Comparison of ENCODE assay signal across 26 cellular contexts in the genomic region with DNA sequence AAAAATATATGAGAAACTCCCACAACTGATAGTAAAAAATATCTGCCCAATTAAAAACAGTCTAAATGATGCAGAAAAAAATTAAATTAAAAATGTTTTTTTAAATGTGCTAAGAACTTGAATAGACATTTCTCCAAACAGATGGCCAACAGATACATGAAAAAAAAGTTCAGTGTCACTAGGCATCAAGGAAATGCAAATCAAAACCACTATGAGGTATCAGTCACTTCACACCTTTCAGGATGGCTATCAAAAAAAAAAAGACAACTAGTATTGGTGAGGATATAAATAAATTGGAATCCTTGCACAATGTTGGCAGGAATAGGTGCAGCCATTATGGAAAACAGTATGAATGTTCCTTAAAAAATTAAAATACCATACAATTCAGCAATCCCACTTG. TPM values are rescaled to one million over a fixed set of nuclear protein-coding genes. Genes with fewer than 3 reads are reported as not detected.
A peak's percentile ranks its signal among the peaks of the same experiment; 100 is the strongest.
DNase-seq lines count a peak whose midpoint lies in the region; ATAC-seq, FAIRE-seq and TF ChIP-seq lines count a peak whose summit lies in the region.
"Had no signal": no experiment of that assay in that cellular context is flagged by ENCODE, and none has a peak within 500 bp of the region (broad histone marks: within the 10 kb centered on the region; RNA-seq: fewer than 3 reads in every experiment).

No MANE protein-coding gene starts in this region.

- no peak for FAIRE-seq in HepG2 (lab: Jason Lieb, UNC)
- FAIRE-seq: colon, G401.6, GM12891, TTC549 had no signal

- H3K9me3 ChIP-seq in HepG2 (ENCODE audit: low read length): no peaks in the 10 kb centered on the region
- no peaks in the 10 kb centered on the region for H3K9me3 ChIP-seq in right lobe of liver
- H3K9me3 ChIP-seq in breast epithelium: no peaks in the 10 kb centered on the region
- H3K9me3 ChIP-seq: BE2C, left lung, mucosa of descending colon, neutrophil, upper lobe of left lung had no signal

- H3K4me1 ChIP-seq in HepG2 (ENCODE audit: insufficient read depth, low read length) (0 out of 2 replicates have a peak, but pooled peaks cover 5% of the 10 kb centered on the region), right lobe of liver (no peaks in the 10 kb centered on the region), breast epithelium (no peaks in the 10 kb centered on the region)
- H3K4me1 ChIP-seq: upper lobe of left lung had no signal

- no peak for DNase-seq in HepG2 (ENCODE audit: low spot score)
- no peak for DNase-seq in right lobe of liver
- DNase-seq in breast epithelium (ENCODE audit: low spot score in 2 of 2): no peak
- DNase-seq in RKO (ENCODE audit: low spot score): no peak
- DNase-seq: activated CD4-positive, alpha-beta T cell treated with anti-CD3 and anti-CD28 coated beads, Interleukin-2, amount 10 ng/mL, durations not matched to agents 24 days and 14 days; BE2C; H9; KBM-7; left lung; mucosa of descending colon; NCI-H1105; NCI-H2171; NCI-H774; retina; stimulated activated naive CD8-positive, alpha-beta T cell treated with anti-CD3 and anti-CD28 coated beads, Interleukin-15, Interleukin-2, amounts not matched to agents 100 U/mL and 50 U/mL, for 24 hours; upper lobe of left lung had no signal

- POLR2A ChIA-PET in HepG2 (lab: Yijun Ruan, JAX): interaction anchor here (2.2 kb wide), 1 partner anchor 16 kb away, joined by 6 read pairs; a partner anchor contains a TSS

- no peak for TF ChIP-seq POLR2A in HepG2 (IDR thresholded peaks at IDR 0.05; ENCODE audit: insufficient read depth in 1 of 2, low read depth in 2 of 2, low read length in 2 of 2)
- no peak for TF ChIP-seq POLR2A in right lobe of liver (IDR thresholded peaks at IDR 0.05)
- no peak for TF ChIP-seq POLR2A in breast epithelium (IDR thresholded peaks at IDR 0.05)

- H3K27me3 ChIP-seq in HepG2 (ENCODE audit: control insufficient read depth in 1 of 2, insufficient read depth in 2 of 2, low read length in 2 of 2) (no peaks in the 10 kb centered on the region), right lobe of liver (no peaks in the 10 kb centered on the region), breast epithelium (no peaks in the 10 kb centered on the region)
- H3K27me3 ChIP-seq: BE2C, left lung, neutrophil, upper lobe of left lung had no signal

- H3K27ac ChIP-seq in HepG2 (ENCODE audit: extremely low read length, insufficient read depth, low read length) (no peak overlapping the region), right lobe of liver (no peak overlapping the region), breast epithelium (no peak overlapping the region)
- H3K27ac ChIP-seq: 22Rv1, left lung, neutrophil, upper lobe of left lung had no signal

- no peak overlapping the region for H3K9ac ChIP-seq in HepG2 (ENCODE audit: insufficient read depth, low read depth, low read length)

- CTCF ChIA-PET in HepG2 (lab: Yijun Ruan, JAX; ENCODE audit: low intra/inter-chr PET ratio, low total read pairs): no interaction called here

- no peak for TF ChIP-seq EP300 in HepG2 (IDR thresholded peaks at IDR 0.05; ENCODE audit: low read depth in 2 of 2, low read length in 2 of 2)
- no peak for TF ChIP-seq EP300 in HepG2 (CRISPR knock-in tag; IDR thresholded peaks at IDR 0.05; ENCODE audit: borderline replicate concordance)

- intact Hi-C loops in HepG2 (cut with micrococcal nuclease; ENCODE audit: unreplicated experiment): no loop called here
- intact Hi-C loops in right lobe of liver (cut with DNase I): no loop called here
- intact Hi-C loops in breast epithelium (cut with DNase I; ENCODE audit: low total_unique reads): no loop called here

- no peak overlapping the region for H2AFZ ChIP-seq in HepG2 (ENCODE audit: low read length)

- H3K79me2 ChIP-seq in HepG2 (ENCODE audit: insufficient read depth, low read length): peaks cover 3% of the 10 kb centered on the region

- ATAC-seq in HepG2 (no peak), right lobe of liver (no peak), GM21825 (IDR thresholded peaks at IDR 0.05; ENCODE audit: unreplicated experiment) (peak; percentile 61), HG03354 (IDR thresholded peaks at IDR 0.05; ENCODE audit: poor library complexity, severe bottlenecking, unreplicated experiment) (peak; percentile 76), GM18519 (IDR thresholded peaks at IDR 0.05; ENCODE audit: low FRiP score, unreplicated experiment) (no peak), HG02763 (IDR thresholded peaks at IDR 0.05; ENCODE audit: unreplicated experiment) (no peak)
- ATAC-seq: left lung, mucosa of descending colon had no signal

- TF ChIP-seq RAD21 in HepG2 (CRISPR knock-in tag; IDR thresholded peaks at IDR 0.05): no peak

- no peaks in the 10 kb centered on the region for H4K20me1 ChIP-seq in HepG2 (ENCODE audit: insufficient read depth, low read length)

- in situ Hi-C loops in HepG2 (cut with HindIII; ENCODE audit: extremely low pct_ligation_motif_present, low pct_unique_long_range_greater_than_20kb): no loop called here

- BruUV-seq in HepG2 (replicated peaks; lab: Mats Ljungman, UMichigan): TSS peak; percentile 35

- H3K4me3 ChIP-seq in HepG2 (replicated peaks in 1 of 3; ENCODE audit: insufficient read depth in 1 of 3, low read depth in 2 of 3, low read length in 3 of 3) (no peak overlapping the region), right lobe of liver (no peak overlapping the region), breast epithelium (no peak overlapping the region)
- H3K4me3 ChIP-seq: left lung, mucosa of descending colon, upper lobe of left lung had no signal

- TF ChIP-seq CTCF in HepG2 (CRISPR knock-in tag; IDR thresholded peaks at IDR 0.05): no peak
- TF ChIP-seq CTCF in right lobe of liver (IDR thresholded peaks at IDR 0.05): no peak
- no peak for TF ChIP-seq CTCF in breast epithelium (IDR thresholded peaks at IDR 0.05)

- H3K36me3 ChIP-seq in HepG2 (replicated peaks in 1 of 2; ENCODE audit: control insufficient read depth in 1 of 2, insufficient read depth in 2 of 2, low read length in 2 of 2) (peaks cover 5 to 54% of the 10 kb centered on the region in 2 experiments), right lobe of liver (peaks cover 0 to 23% (median 5%) of the 10 kb centered on the region in 4 donors), breast epithelium (peaks cover 3% of the 10 kb centered on the region)

- H3K4me2 ChIP-seq in HepG2 (ENCODE audit: low read depth, low read length): no peak overlapping the region

RNA-seq across cellular contexts. Expression of a gene that starts 16.6 kb away (rescaled TPM):
- total RNA-seq in HepG2 (2016; rRNA removed; fragmentation: Illumina TruSeq; extraction: Trizol) (30.4 and 33.3 TPM in 2 replicates), right lobe of liver (10 to 100 TPM in 5 of 6 experiments, 1 to 10 TPM in 1; 9.6 to 16.3 (median 12.1) TPM), breast epithelium (10 to 100 TPM; 32.6 to 53.9 (median 45.9) TPM)
- total RNA-seq in HepG2 (2016; cell fraction: cytosol; rRNA removed; fragmentation: Illumina TruSeq; extraction: Trizol; ENCODE audit: low read depth): 20.6 and 21.5 TPM in 2 replicates
- total RNA-seq in HepG2 (2016; cell fraction: insoluble cytoplasmic fraction; rRNA removed; fragmentation: Illumina TruSeq; extraction: Trizol): 31.8 and 34.8 TPM in 2 replicates
- 24.7 and 24.8 TPM in 2 replicates for total RNA-seq in HepG2 (2016; cell fraction: membrane; rRNA removed; fragmentation: Illumina TruSeq; extraction: Trizol)
- 35.3 and 43.2 TPM in 2 replicates for total RNA-seq in HepG2 (2016; cell fraction: nucleus; rRNA removed; fragmentation: Illumina TruSeq; extraction: Trizol)
- polyA plus RNA-seq in HepG2 (2011; rRNA removed): 17.5 and 20.6 TPM in 2 replicates
- polyA plus RNA-seq in HepG2 (2011; cell fraction: cytosol; rRNA removed): 9.6 and 12.2 TPM in 2 replicates
- polyA plus RNA-seq in HepG2 (2011; cell fraction: nucleus; rRNA removed): 23.3 and 27.2 TPM in 2 replicates
- polyA plus RNA-seq in HepG2 (2012): 15.7 and 18.4 TPM in 2 replicates
- polyA plus RNA-seq in HepG2 (2016; cell fraction: cytosol; fragmentation: Illumina TruSeq; extraction: Trizol; ENCODE audit: low read depth): 5.8 and 7.5 TPM in 2 replicates
- polyA plus RNA-seq in HepG2 (2016; cell fraction: insoluble cytoplasmic fraction; fragmentation: Illumina TruSeq; extraction: Trizol; ENCODE audit: low read depth): 41.5 and 42.5 TPM in 2 replicates
- polyA plus RNA-seq in HepG2 (2016; cell fraction: membrane; fragmentation: Illumina TruSeq; extraction: Trizol; ENCODE audit: low read depth): 14.9 and 15.7 TPM in 2 replicates
- polyA plus RNA-seq in HepG2 (2016; cell fraction: nucleus; fragmentation: Illumina TruSeq; extraction: Trizol; ENCODE audit: insufficient read depth, low read depth): 48.4 and 55.5 TPM in 2 replicates
- polyA minus RNA-seq in HepG2 (2011; rRNA and poly(A)+ RNA removed; ENCODE audit: low replicate concordance): 16.7 and 49.5 TPM in 2 replicates
- polyA minus RNA-seq in HepG2 (2011; cell fraction: cytosol; rRNA and poly(A)+ RNA removed): 13.2 and 14.4 TPM in 2 replicates
- polyA minus RNA-seq in HepG2 (2011; cell fraction: nucleus; rRNA and poly(A)+ RNA removed): 62.0 and 70.7 TPM in 2 replicates

RNA-seq across cellular contexts. Expression of a gene that starts 54.7 kb away (rescaled TPM):
- total RNA-seq in HepG2 (2016; rRNA removed; fragmentation: Illumina TruSeq; extraction: Trizol) (0.21 TPM in 1 of 2 replicates, not detected in the other), right lobe of liver (under 1 TPM in 4 of 6 experiments, not detected in 2; 0.06 to 0.55 (median 0.12) TPM), breast epithelium (under 1 TPM; 0.29 to 0.48 (median 0.33) TPM)
- not detected in 2 replicates for total RNA-seq in HepG2 (2016; cell fraction: cytosol; rRNA removed; fragmentation: Illumina TruSeq; extraction: Trizol; ENCODE audit: low read depth)
- not detected in 2 replicates for total RNA-seq in HepG2 (2016; cell fraction: insoluble cytoplasmic fraction; rRNA removed; fragmentation: Illumina TruSeq; extraction: Trizol)
- total RNA-seq in HepG2 (2016; cell fraction: membrane; rRNA removed; fragmentation: Illumina TruSeq; extraction: Trizol): not detected in 2 replicates
- not detected in 2 replicates for total RNA-seq in HepG2 (2016; cell fraction: nucleus; rRNA removed; fragmentation: Illumina TruSeq; extraction: Trizol)
- 0.04 TPM in 1 of 2 replicates, not detected in the other for polyA plus RNA-seq in HepG2 (2011; rRNA removed)
- polyA plus RNA-seq in HepG2 (2011; cell fraction: cytosol; rRNA removed): 0.01 TPM in 1 of 2 replicates, not detected in the other
- polyA plus RNA-seq in HepG2 (2011; cell fraction: nucleus; rRNA removed): 0.12 TPM in 1 of 2 replicates, not detected in the other
- polyA plus RNA-seq in HepG2 (2012): not detected in 2 replicates
- not detected in 2 replicates for polyA plus RNA-seq in HepG2 (2016; cell fraction: cytosol; fragmentation: Illumina TruSeq; extraction: Trizol; ENCODE audit: low read depth)
- polyA plus RNA-seq in HepG2 (2016; cell fraction: insoluble cytoplasmic fraction; fragmentation: Illumina TruSeq; extraction: Trizol; ENCODE audit: low read depth): not detected in 2 replicates
- polyA plus RNA-seq in HepG2 (2016; cell fraction: membrane; fragmentation: Illumina TruSeq; extraction: Trizol; ENCODE audit: low read depth): not detected in 2 replicates
- polyA plus RNA-seq in HepG2 (2016; cell fraction: nucleus; fragmentation: Illumina TruSeq; extraction: Trizol; ENCODE audit: insufficient read depth, low read depth): not detected in 2 replicates
- 0.08 and 0.30 TPM in 2 replicates for polyA minus RNA-seq in HepG2 (2011; rRNA and poly(A)+ RNA removed; ENCODE audit: low replicate concordance)
- not detected in 2 replicates for polyA minus RNA-seq in HepG2 (2011; cell fraction: cytosol; rRNA and poly(A)+ RNA removed)
- polyA minus RNA-seq in HepG2 (2011; cell fraction: nucleus; rRNA and poly(A)+ RNA removed): 0.37 and 0.39 TPM in 2 replicates

Comparison
In these comparisons a context has a peak if more than half of its experiments do, and no peak if none do; other contexts are left out.
1. ATAC-seq: peak in GM21825 (single experiment) and HG03354 (single experiment); none in HepG2 (single experiment), right lobe of liver (0 of 4), GM18519 (single experiment) and HG02763 (single experiment).